In the genomic region with DNA sequence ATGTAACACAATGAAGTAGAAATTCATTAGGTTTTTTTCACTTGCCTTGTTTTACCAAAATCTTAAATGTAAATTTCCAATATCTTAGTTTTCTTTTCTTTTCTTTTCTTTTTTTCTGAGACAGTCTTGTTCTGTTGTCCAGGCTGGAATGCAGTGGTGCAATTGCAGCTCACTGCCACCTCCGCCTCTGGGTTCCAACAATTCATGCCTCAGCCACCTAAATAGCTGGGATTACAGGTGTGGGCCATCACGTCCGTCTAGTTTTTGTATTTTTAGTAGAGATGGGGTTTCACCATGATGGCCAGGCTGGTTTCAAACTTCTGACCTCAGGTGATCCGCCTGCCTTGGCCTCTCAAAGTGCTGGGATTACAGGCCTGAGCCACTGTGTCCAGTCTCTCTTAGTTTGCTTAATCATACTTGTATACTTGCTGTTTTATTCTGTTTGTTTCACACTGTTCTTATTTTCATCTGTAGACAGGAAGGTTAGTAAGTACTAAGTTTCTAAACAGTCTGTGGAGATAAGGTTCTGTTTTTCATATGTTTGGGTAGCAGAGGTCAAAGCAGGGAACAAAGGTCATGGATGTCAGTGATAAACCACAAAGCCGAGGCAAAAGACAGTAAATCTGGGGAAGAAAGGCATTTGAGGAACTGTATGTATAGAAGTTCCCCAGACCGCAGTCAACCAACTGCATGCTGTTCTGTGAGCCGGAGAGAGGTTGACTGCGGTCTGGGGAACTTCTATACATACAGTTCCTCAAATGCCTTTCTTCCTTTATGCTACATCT, we compare ENCODE assay signal across 8 cellular contexts.
DNase-seq lines count a peak whose midpoint lies in the region; ATAC-seq and TF ChIP-seq lines count a peak whose summit lies in the region.

No MANE protein-coding gene starts in this region.

- H3K9me3 ChIP-seq in tibial artery = no peaks in the 10 kb centered on the region

- DNase-seq in coronary artery (ENCODE audit: low spot score) (no peak), tibial artery (no peak), 8988T (no peak), middle frontal gyrus (ENCODE audit: extremely low spot score, low spot score) (no peak), NCI-H1436 (lab: John Stamatoyannopoulos, UW) (no peak)
- DNase-seq in stimulated activated CD4-positive, alpha-beta T cell treated with anti-CD3 and anti-CD28 coated beads, Interleukin-4, amount 100 ng/mL, for 24 hours = no peak

- H3K27me3 ChIP-seq in tibial artery = no peaks in the 10 kb centered on the region

- H3K27ac ChIP-seq in coronary artery (peak overlapping the region; percentile 59 to 91), tibial artery (peak overlapping the region; percentile 78 to 88)

- peaks cover 20 to 43% (median 24%) of the 10 kb centered on the region in 3 donors for H3K36me3 ChIP-seq in tibial artery

- peaks cover 5 to 99% (median 56%) of the 10 kb centered on the region in 4 donors for H3K4me1 ChIP-seq in tibial artery

- intact Hi-C loops in tibial artery (cut with DNase I; ENCODE audit: low total_unique reads) = no loop called here

- TF ChIP-seq CTCF in coronary artery (IDR thresholded peaks at IDR 0.05) (no peak), tibial artery (IDR thresholded peaks at IDR 0.05) (no peak)

- ATAC-seq in GM21381 (IDR thresholded peaks at IDR 0.05; ENCODE audit: unreplicated experiment) (peak; percentile 72), HG03378 (IDR thresholded peaks at IDR 0.05; ENCODE audit: unreplicated experiment) (peak; percentile 71)

- H3K4me3 ChIP-seq in coronary artery (no peak overlapping the region), tibial artery (no peak overlapping the region)
